24 cellular contexts compared by ENCODE assay signal in the genomic region with DNA sequence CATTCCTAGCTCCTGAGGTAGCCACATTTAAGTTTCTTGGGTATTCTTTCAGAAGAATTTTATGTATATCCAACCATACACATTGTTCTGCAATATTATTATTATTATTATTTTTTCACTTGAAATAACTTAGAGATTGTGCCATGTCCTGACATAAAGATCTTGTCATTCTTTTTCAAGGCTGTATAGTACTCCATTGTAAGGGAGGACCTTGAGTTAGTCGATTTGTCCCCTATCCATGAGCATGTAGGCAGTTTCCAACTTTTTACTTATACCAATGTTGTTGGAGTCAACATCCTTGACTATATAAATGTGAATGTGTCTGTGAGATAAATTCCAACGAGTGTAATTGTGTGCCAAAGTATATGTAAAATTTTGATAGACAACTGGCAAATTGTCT. TPM values are rescaled to one million over a fixed set of nuclear protein-coding genes. Genes with fewer than 3 reads are reported as not detected.
DNase-seq lines count a peak whose midpoint lies in the region; ATAC-seq and TF ChIP-seq lines count a peak whose summit lies in the region.
"Had no signal": no experiment of that assay in that cellular context is flagged by ENCODE, and none has a peak within 500 bp of the region (broad histone marks: within the 10 kb centered on the region; RNA-seq: fewer than 3 reads in every experiment).

No MANE protein-coding gene starts in this region.

- no peaks in the 10 kb centered on the region for H3K9me3 ChIP-seq in Karpas-422 (ENCODE audit: low read length)
- no peaks in the 10 kb centered on the region for H3K9me3 ChIP-seq in effector memory CD4-positive, alpha-beta T cell (ENCODE audit: control insufficient read depth, low read length)
- H3K9me3 ChIP-seq: esophagus squamous epithelium, gastrocnemius medialis, left lung, ovary, thyroid gland, vagina had no signal

- no peak for TF ChIP-seq CTCF in Calu3 (IDR thresholded peaks at IDR 0.05; ENCODE audit: unreplicated experiment)

- no peaks in the 10 kb centered on the region for H3K36me3 ChIP-seq in Karpas-422 (ENCODE audit: insufficient read depth, low read length)
- H3K36me3 ChIP-seq in effector memory CD4-positive, alpha-beta T cell (ENCODE audit: control insufficient read depth, insufficient read depth, low read length), result no peaks in the 10 kb centered on the region
- H3K36me3 ChIP-seq: esophagus squamous epithelium, gastrocnemius medialis, left lung, ovary, thyroid gland, vagina had no signal

- POLR2A ChIA-PET in naive thymus-derived CD8-positive, alpha-beta T cell (lab: Charles Lee), result interaction anchor here (0.7 to 4.9 kb wide), 3 partner anchors 9 to 590 kb away, joined by 4 to 27 read pairs (median 11); a partner anchor contains a TSS

- ATAC-seq in naive thymus-derived CD8-positive, alpha-beta T cell, result no peak
- ATAC-seq: gastrocnemius medialis had no signal

- H4K20me1 ChIP-seq in Karpas-422 (ENCODE audit: insufficient read depth, low read depth, low read length), result no peaks in the 10 kb centered on the region

- no peak overlapping the region for H3K27ac Mint-ChIP-seq in Calu3 (ENCODE audit: unreplicated experiment)
- no peak overlapping the region for H3K27ac Mint-ChIP-seq in naive thymus-derived CD8-positive, alpha-beta T cell
- H3K27ac Mint-ChIP-seq: activated naive CD4-positive, alpha-beta T cell treated with anti-CD3 and anti-CD28 coated beads for 36 hours; activated T-cell treated with anti-CD3 and anti-CD28 coated beads, Interleukin-2, amount 50 U/mL, for 72 hours; CD14-positive monocyte; stimulated activated naive CD8-positive, alpha-beta T cell treated with anti-CD3 and anti-CD28 coated beads, Interleukin-15, amount 100 ng/mL, for 72 hours had no signal

- no peaks in the 10 kb centered on the region for H3K79me2 ChIP-seq in Karpas-422 (ENCODE audit: low read length)
- H3K79me2 ChIP-seq: hepatocyte had no signal

- no peak overlapping the region; the same call in 1 of the 2 replicates for H3K9ac ChIP-seq in Karpas-422 (ENCODE audit: low read length)

- H3K27me3 ChIP-seq in Karpas-422 (ENCODE audit: low read length), result no peaks in the 10 kb centered on the region
- H3K27me3 ChIP-seq in effector memory CD4-positive, alpha-beta T cell (replicated peaks; ENCODE audit: control insufficient read depth, insufficient read depth, low read length, poor library complexity, severe bottlenecking), result peaks cover 53% of the 10 kb centered on the region

- DNase-seq in Calu3, result no peak
- DNase-seq in Karpas-422, result no peak
- DNase-seq in effector memory CD4-positive, alpha-beta T cell, result no peak
- no peak for DNase-seq in naive thymus-derived CD8-positive, alpha-beta T cell
- DNase-seq in superior temporal gyrus (ENCODE audit: extremely low spot score), result no peak
- DNase-seq in NCI-H1105 (lab: John Stamatoyannopoulos, UW), result no peak
- no peak for DNase-seq in HuH-7 (ENCODE audit: low spot score)
- DNase-seq in foreskin melanocyte, result no peak
- DNase-seq: esophagus squamous epithelium, gastrocnemius medialis had no signal

- H3K4me2 ChIP-seq in Karpas-422 (ENCODE audit: low read depth, low read length, poor library complexity, severe bottlenecking), result peak overlapping the region; percentile 78

- intact Hi-C loops in Calu3 (cut with micrococcal nuclease; ENCODE audit: unreplicated experiment), result no loop called here

- H2AFZ ChIP-seq in Karpas-422 (ENCODE audit: low read length), result no peak overlapping the region

- H3K9me2 ChIP-seq in Karpas-422 (replicated peaks; ENCODE audit: insufficient read depth, low read length), result no peaks in the 10 kb centered on the region

- no peak overlapping the region for H3K4me3 ChIP-seq in Karpas-422 (ENCODE audit: low read length)
- peak overlapping the region; percentile 54 for H3K4me3 ChIP-seq in effector memory CD4-positive, alpha-beta T cell (ENCODE audit: insufficient read depth, low read depth, low read length, poor library complexity, severe bottlenecking)
- H3K4me3 ChIP-seq: ovary had no signal

- peaks cover 78% of the 10 kb centered on the region for H3K27me3 Mint-ChIP-seq in Calu3 (ENCODE audit: unreplicated experiment)
- H3K27me3 Mint-ChIP-seq in naive thymus-derived CD8-positive, alpha-beta T cell, result peaks cover 37 to 67% (median 63%) of the 10 kb centered on the region in 5 donors

- no peaks in the 10 kb centered on the region for H3K9me3 Mint-ChIP-seq in Calu3 (ENCODE audit: low read depth, unreplicated experiment)
- H3K9me3 Mint-ChIP-seq in naive thymus-derived CD8-positive, alpha-beta T cell, result no peaks in the 10 kb centered on the region
- H3K9me3 Mint-ChIP-seq: activated naive CD4-positive, alpha-beta T cell treated with anti-CD3 and anti-CD28 coated beads for 36 hours; activated T-cell treated with anti-CD3 and anti-CD28 coated beads, Interleukin-2, amount 50 U/mL, for 72 hours; stimulated activated naive CD8-positive, alpha-beta T cell treated with anti-CD3 and anti-CD28 coated beads, Interleukin-15, amount 100 ng/mL, for 72 hours had no signal

- no TSS peak for BruUV-seq in Calu3 (replicated peaks; lab: Mats Ljungman, UMichigan)

- CTCF ChIA-PET in Calu3 (lab: Charles Lee), result interaction anchor here (1.5 kb wide), 1 partner anchor 66 kb away, joined by 4 read pairs; no protein-coding TSS in a partner anchor

- H3K4me1 ChIP-seq in Karpas-422 (ENCODE audit: low read length), result peaks cover 8% of the 10 kb centered on the region
- H3K4me1 ChIP-seq in effector memory CD4-positive, alpha-beta T cell (ENCODE audit: control insufficient read depth, insufficient read depth, low read length, poor library complexity, severe bottlenecking), result peaks cover 28% of the 10 kb centered on the region
- H3K4me1 ChIP-seq: gastrocnemius medialis had no signal

- peak overlapping the region; percentile 74 for H3K4me3 Mint-ChIP-seq in Calu3 (ENCODE audit: low read depth, unreplicated experiment)
- H3K4me3 Mint-ChIP-seq in naive thymus-derived CD8-positive, alpha-beta T cell, result peak overlapping the region in 6 of 10 donors; percentile 36 to 79 (median 56)

- H3K36me3 Mint-ChIP-seq in Calu3 (ENCODE audit: insufficient read depth, unreplicated experiment), result peaks cover 18% of the 10 kb centered on the region
- H3K36me3 Mint-ChIP-seq in naive thymus-derived CD8-positive, alpha-beta T cell, result no peaks in the 10 kb centered on the region
- H3K36me3 Mint-ChIP-seq: CD14-positive monocyte, IgD-negative memory B cell had no signal

- peaks cover 8% of the 10 kb centered on the region for H3K4me1 Mint-ChIP-seq in Calu3 (ENCODE audit: low read depth, unreplicated experiment)
- H3K4me1 Mint-ChIP-seq in naive thymus-derived CD8-positive, alpha-beta T cell, result peaks cover 3 to 20% (median 14%) of the 10 kb centered on the region in 4 donors

- no peak overlapping the region for H3K27ac ChIP-seq in Karpas-422 (ENCODE audit: low read length)
- no peak overlapping the region for H3K27ac ChIP-seq in effector memory CD4-positive, alpha-beta T cell (ENCODE audit: insufficient read depth, low read length, poor library complexity, severe bottlenecking)
- H3K27ac ChIP-seq: esophagus squamous epithelium, gastrocnemius medialis, hepatocyte, left lung, ovary, thyroid gland, vagina had no signal

RNA-seq across cellular contexts. Expression of a gene that starts 0.9 kb away (rescaled TPM):
- 0.68 and 0.81 TPM in 2 replicates for total RNA-seq in Calu3 (2022)
- 0.14 and 0.75 TPM in 2 replicates for total RNA-seq in Karpas-422 (2014; rRNA removed; shearing (Covaris generic); ENCODE audit: low replicate concordance)
- total RNA-seq in naive thymus-derived CD8-positive, alpha-beta T cell, result not detected
- not detected for polyA plus RNA-seq in naive thymus-derived CD8-positive, alpha-beta T cell
- total RNA-seq: bronchial epithelial cell, gastrocnemius medialis, left lung, myocyte, renal cortical epithelial cell, skeletal muscle tissue, thyroid gland, vagina had no signal

RNA-seq across cellular contexts. Expression of a gene that starts 10.0 kb away (rescaled TPM):
- 15.0 and 16.1 TPM in 2 replicates for total RNA-seq in Calu3 (2022)
- total RNA-seq in Karpas-422 (2014; rRNA removed; shearing (Covaris generic); ENCODE audit: low replicate concordance), result 44.9 and 55.6 TPM in 2 replicates
- total RNA-seq in naive thymus-derived CD8-positive, alpha-beta T cell, result 10 to 100 TPM; 26.5 to 28.0 TPM
- polyA plus RNA-seq in naive thymus-derived CD8-positive, alpha-beta T cell, result 1 to 10 TPM; 1.0 to 2.7 (median 1.8) TPM
